In the genomic region with DNA sequence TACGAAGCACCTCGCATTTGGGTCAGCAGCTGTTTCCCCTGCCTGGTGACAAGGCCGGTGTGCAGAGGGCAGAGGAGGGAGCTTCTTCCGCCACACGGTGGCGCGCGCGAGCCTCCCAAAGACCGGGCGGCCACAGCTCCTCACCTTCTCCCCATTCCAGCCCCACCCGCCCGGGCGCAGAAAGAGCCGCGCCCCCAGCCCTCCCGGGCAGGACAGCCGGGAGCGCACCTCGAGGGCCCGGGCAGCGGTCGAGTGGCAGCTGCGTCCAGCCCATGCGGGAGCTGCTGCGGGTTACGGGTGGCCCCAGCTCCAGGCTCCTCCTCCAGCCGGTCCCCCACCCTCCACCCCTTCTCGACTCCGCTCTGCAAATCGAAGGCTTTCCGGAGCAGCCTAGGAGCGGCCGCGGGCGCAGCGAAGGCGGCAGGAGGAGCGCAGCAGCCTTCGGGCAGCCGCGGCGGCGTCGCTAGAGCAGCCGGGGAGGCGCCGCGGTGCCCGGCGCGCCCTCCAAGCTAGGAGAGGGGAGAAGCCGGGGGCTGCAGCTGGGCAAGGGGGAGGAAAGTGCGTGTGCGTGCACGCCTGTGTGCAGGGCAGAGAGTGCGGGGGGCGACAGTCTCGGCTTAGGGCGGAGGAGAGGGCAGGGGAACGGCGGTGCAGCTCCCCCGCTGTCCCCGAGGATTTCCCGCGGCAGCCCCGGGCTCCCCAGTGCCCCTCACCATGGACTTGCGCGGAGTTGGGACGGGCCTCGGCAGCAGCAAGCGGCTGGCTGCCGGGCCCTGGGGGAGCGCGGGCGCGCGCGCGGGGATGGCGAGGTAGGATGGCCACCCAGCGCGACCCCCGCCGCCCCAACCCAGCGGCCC, we compare ENCODE assay signal across 1 cellular context.
TF ChIP-seq lines count a peak whose summit lies in the region.

A gene (plus strand): TSS at position 348 of the 857 bp plus-strand sequence. CDS start 635 bp downstream, outside the sequence.

TF ChIP-seq in HepG2, 621 proteins besides CTCF, POLR2A, EP300 and RAD21 (continued from another document and continues in another):
- TF ChIP-seq PPARG (CRISPR knock-in tag; conservative IDR thresholded peaks at IDR 0.05): no peak
- no peak for TF ChIP-seq ZNF205 (CRISPR knock-in tag; IDR thresholded peaks at IDR 0.05)
- TF ChIP-seq, protein P1, sequence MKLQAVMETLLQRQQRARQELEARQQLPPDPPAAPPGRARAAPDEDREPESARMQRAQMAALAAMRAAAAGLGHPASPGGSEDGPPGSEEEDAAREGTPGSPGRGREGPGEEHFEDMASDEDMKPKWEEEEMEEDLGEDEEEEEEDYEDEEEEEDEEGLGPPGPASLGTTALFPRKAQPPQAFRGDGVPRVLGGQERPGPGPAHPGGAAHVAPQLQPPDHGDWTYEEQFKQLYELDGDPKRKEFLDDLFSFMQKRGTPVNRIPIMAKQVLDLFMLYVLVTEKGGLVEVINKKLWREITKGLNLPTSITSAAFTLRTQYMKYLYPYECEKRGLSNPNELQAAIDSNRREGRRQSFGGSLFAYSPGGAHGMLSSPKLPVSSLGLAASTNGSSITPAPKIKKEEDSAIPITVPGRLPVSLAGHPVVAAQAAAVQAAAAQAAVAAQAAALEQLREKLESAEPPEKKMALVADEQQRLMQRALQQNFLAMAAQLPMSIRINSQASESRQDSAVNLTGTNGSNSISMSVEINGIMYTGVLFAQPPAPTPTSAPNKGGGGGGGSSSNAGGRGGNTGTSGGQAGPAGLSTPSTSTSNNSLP (IDR thresholded peaks at IDR 0.05; ENCODE audit: low read depth, low read length): no peak
- TF ChIP-seq GLI4 (CRISPR knock-in tag; IDR thresholded peaks at IDR 0.05; ENCODE audit: borderline replicate concordance): no peak
- TF ChIP-seq, protein P2, sequence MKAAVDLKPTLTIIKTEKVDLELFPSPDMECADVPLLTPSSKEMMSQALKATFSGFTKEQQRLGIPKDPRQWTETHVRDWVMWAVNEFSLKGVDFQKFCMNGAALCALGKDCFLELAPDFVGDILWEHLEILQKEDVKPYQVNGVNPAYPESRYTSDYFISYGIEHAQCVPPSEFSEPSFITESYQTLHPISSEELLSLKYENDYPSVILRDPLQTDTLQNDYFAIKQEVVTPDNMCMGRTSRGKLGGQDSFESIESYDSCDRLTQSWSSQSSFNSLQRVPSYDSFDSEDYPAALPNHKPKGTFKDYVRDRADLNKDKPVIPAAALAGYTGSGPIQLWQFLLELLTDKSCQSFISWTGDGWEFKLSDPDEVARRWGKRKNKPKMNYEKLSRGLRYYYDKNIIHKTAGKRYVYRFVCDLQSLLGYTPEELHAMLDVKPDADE (CRISPR knock-in tag; IDR thresholded peaks at IDR 0.05): no peak
- TF ChIP-seq, protein P3, sequence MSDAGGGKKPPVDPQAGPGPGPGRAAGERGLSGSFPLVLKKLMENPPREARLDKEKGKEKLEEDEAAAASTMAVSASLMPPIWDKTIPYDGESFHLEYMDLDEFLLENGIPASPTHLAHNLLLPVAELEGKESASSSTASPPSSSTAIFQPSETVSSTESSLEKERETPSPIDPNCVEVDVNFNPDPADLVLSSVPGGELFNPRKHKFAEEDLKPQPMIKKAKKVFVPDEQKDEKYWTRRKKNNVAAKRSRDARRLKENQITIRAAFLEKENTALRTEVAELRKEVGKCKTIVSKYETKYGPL (CRISPR knock-in tag; IDR thresholded peaks at IDR 0.05): peak; percentile 33; the same call in 1 of the 2 replicates
- no peak for TF ChIP-seq ZFP1 (CRISPR knock-in tag; IDR thresholded peaks at IDR 0.05)
- no peak for TF ChIP-seq PTBP1 (IDR thresholded peaks at IDR 0.05; ENCODE audit: low read depth, low read length, poor library complexity, severe bottlenecking)
- TF ChIP-seq ZNF577 (CRISPR knock-in tag; IDR thresholded peaks at IDR 0.05; ENCODE audit: borderline replicate concordance, low read depth): no peak
- TF ChIP-seq IKZF4 (CRISPR knock-in tag; IDR thresholded peaks at IDR 0.05; ENCODE audit: borderline replicate concordance, low read depth, not compliant biosample characterization): no peak
- TF ChIP-seq, protein P4, sequence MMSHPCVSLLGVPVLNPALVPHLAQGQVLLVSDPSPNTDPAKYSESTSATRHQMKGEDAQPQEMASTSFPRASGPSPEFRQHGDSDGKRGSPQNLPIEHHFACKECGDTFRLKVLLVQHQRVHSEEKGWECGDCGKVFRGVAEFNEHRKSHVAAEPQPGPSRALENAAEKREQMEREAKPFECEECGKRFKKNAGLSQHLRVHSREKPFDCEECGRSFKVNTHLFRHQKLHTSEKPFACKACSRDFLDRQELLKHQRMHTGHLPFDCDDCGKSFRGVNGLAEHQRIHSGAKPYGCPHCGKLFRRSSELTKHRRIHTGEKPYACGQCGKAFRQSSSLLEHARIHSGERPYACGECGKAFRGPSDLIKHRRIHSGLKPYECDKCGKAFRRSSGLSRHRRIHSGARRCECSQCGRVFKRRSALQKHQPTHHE (CRISPR knock-in tag; IDR thresholded peaks at IDR 0.05; ENCODE audit: borderline replicate concordance): no peak
- TF ChIP-seq, protein P5, sequence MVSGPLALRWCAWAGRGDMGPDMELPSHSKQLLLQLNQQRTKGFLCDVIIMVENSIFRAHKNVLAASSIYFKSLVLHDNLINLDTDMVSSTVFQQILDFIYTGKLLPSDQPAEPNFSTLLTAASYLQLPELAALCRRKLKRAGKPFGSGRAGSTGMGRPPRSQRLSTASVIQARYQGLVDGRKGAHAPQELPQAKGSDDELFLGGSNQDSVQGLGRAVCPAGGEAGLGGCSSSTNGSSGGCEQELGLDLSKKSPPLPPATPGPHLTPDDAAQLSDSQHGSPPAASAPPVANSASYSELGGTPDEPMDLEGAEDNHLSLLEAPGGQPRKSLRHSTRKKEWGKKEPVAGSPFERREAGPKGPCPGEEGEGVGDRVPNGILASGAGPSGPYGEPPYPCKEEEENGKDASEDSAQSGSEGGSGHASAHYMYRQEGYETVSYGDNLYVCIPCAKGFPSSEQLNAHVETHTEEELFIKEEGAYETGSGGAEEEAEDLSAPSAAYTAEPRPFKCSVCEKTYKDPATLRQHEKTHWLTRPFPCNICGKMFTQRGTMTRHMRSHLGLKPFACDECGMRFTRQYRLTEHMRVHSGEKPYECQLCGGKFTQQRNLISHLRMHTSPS (CRISPR knock-in tag; IDR thresholded peaks at IDR 0.05; ENCODE audit: low read depth): no peak
- no peak for TF ChIP-seq RBM22 (optimal IDR thresholded peaks at IDR 0.05; ENCODE audit: low read length)
- TF ChIP-seq, protein P6, sequence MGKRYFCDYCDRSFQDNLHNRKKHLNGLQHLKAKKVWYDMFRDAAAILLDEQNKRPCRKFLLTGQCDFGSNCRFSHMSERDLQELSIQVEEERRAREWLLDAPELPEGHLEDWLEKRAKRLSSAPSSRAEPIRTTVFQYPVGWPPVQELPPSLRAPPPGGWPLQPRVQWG (CRISPR knock-in tag; IDR thresholded peaks at IDR 0.05; ENCODE audit: borderline replicate concordance, low read depth): no peak
- no peak for TF ChIP-seq SP1 (IDR thresholded peaks at IDR 0.05)
- no peak for TF ChIP-seq SP1 (CRISPR knock-in tag; IDR thresholded peaks at IDR 0.05)
- TF ChIP-seq, protein P7, sequence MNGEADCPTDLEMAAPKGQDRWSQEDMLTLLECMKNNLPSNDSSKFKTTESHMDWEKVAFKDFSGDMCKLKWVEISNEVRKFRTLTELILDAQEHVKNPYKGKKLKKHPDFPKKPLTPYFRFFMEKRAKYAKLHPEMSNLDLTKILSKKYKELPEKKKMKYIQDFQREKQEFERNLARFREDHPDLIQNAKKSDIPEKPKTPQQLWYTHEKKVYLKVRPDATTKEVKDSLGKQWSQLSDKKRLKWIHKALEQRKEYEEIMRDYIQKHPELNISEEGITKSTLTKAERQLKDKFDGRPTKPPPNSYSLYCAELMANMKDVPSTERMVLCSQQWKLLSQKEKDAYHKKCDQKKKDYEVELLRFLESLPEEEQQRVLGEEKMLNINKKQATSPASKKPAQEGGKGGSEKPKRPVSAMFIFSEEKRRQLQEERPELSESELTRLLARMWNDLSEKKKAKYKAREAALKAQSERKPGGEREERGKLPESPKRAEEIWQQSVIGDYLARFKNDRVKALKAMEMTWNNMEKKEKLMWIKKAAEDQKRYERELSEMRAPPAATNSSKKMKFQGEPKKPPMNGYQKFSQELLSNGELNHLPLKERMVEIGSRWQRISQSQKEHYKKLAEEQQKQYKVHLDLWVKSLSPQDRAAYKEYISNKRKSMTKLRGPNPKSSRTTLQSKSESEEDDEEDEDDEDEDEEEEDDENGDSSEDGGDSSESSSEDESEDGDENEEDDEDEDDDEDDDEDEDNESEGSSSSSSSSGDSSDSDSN (CRISPR knock-in tag; IDR thresholded peaks at IDR 0.05): peak; percentile 42; the same call in 1 of the 2 replicates
- TF ChIP-seq ZNF207 (IDR thresholded peaks at IDR 0.05; ENCODE audit: borderline replicate concordance): no peak
- no peak for TF ChIP-seq NAIF1 (CRISPR knock-in tag; IDR thresholded peaks at IDR 0.05; ENCODE audit: borderline replicate concordance)
- no peak for TF ChIP-seq ZNF138 (CRISPR knock-in tag; IDR thresholded peaks at IDR 0.05; ENCODE audit: low read depth)
- TF ChIP-seq, protein P8, sequence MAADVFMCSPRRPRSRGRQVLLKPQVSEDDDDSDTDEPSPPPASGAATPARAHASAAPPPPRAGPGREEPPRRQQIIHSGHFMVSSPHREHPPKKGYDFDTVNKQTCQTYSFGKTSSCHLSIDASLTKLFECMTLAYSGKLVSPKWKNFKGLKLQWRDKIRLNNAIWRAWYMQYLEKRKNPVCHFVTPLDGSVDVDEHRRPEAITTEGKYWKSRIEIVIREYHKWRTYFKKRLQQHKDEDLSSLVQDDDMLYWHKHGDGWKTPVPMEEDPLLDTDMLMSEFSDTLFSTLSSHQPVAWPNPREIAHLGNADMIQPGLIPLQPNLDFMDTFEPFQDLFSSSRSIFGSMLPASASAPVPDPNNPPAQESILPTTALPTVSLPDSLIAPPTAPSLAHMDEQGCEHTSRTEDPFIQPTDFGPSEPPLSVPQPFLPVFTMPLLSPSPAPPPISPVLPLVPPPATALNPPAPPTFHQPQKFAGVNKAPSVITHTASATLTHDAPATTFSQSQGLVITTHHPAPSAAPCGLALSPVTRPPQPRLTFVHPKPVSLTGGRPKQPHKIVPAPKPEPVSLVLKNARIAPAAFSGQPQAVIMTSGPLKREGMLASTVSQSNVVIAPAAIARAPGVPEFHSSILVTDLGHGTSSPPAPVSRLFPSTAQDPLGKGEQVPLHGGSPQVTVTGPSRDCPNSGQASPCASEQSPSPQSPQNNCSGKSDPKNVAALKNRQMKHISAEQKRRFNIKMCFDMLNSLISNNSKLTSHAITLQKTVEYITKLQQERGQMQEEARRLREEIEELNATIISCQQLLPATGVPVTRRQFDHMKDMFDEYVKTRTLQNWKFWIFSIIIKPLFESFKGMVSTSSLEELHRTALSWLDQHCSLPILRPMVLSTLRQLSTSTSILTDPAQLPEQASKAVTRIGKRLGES (CRISPR knock-in tag; IDR thresholded peaks at IDR 0.05; ENCODE audit: borderline replicate concordance): no peak
- TF ChIP-seq, protein P9, sequence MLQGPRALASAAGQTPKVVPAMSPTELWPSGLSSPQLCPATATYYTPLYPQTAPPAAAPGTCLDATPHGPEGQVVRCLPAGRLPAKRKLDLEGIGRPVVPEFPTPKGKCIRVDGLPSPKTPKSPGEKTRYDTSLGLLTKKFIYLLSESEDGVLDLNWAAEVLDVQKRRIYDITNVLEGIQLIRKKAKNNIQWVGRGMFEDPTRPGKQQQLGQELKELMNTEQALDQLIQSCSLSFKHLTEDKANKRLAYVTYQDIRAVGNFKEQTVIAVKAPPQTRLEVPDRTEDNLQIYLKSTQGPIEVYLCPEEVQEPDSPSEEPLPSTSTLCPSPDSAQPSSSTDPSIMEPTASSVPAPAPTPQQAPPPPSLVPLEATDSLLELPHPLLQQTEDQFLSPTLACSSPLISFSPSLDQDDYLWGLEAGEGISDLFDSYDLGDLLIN (CRISPR knock-in tag; IDR thresholded peaks at IDR 0.05; ENCODE audit: borderline replicate concordance): no peak
- TF ChIP-seq ZNF230 (CRISPR knock-in tag; IDR thresholded peaks at IDR 0.05): no peak
- TF ChIP-seq XBP1 (CRISPR knock-in tag; IDR thresholded peaks at IDR 0.05): no peak
- TF ChIP-seq, protein P10, sequence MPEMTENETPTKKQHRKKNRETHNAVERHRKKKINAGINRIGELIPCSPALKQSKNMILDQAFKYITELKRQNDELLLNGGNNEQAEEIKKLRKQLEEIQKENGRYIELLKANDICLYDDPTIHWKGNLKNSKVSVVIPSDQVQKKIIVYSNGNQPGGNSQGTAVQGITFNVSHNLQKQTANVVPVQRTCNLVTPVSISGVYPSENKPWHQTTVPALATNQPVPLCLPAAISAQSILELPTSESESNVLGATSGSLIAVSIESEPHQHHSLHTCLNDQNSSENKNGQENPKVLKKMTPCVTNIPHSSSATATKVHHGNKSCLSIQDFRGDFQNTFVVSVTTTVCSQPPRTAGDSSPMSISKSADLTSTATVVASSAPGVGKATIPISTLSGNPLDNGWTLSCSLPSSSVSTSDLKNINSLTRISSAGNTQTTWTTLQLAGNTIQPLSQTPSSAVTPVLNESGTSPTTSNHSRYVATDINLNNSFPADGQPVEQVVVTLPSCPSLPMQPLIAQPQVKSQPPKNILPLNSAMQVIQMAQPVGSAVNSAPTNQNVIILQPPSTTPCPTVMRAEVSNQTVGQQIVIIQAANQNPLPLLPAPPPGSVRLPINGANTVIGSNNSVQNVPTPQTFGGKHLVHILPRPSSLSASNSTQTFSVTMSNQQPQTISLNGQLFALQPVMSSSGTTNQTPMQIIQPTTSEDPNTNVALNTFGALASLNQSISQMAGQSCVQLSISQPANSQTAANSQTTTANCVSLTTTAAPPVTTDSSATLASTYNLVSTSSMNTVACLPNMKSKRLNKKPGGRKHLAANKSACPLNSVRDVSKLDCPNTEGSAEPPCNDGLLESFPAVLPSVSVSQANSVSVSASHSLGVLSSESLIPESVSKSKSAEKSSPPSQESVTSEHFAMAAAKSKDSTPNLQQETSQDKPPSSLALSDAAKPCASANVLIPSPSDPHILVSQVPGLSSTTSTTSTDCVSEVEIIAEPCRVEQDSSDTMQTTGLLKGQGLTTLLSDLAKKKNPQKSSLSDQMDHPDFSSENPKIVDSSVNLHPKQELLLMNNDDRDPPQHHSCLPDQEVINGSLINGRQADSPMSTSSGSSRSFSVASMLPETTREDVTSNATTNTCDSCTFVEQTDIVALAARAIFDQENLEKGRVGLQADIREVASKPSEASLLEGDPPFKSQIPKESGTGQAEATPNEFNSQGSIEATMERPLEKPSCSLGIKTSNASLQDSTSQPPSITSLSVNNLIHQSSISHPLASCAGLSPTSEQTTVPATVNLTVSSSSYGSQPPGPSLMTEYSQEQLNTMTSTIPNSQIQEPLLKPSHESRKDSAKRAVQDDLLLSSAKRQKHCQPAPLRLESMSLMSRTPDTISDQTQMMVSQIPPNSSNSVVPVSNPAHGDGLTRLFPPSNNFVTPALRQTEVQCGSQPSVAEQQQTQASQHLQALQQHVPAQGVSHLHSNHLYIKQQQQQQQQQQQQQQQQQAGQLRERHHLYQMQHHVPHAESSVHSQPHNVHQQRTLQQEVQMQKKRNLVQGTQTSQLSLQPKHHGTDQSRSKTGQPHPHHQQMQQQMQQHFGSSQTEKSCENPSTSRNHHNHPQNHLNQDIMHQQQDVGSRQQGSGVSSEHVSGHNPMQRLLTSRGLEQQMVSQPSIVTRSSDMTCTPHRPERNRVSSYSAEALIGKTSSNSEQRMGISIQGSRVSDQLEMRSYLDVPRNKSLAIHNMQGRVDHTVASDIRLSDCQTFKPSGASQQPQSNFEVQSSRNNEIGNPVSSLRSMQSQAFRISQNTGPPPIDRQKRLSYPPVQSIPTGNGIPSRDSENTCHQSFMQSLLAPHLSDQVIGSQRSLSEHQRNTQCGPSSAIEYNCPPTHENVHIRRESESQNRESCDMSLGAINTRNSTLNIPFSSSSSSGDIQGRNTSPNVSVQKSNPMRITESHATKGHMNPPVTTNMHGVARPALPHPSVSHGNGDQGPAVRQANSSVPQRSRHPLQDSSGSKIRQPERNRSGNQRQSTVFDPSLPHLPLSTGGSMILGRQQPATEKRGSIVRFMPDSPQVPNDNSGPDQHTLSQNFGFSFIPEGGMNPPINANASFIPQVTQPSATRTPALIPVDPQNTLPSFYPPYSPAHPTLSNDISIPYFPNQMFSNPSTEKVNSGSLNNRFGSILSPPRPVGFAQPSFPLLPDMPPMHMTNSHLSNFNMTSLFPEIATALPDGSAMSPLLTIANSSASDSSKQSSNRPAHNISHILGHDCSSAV (CRISPR knock-in tag; IDR thresholded peaks at IDR 0.05; ENCODE audit: borderline replicate concordance): no peak
- no peak for TF ChIP-seq ZNF143 (CRISPR knock-in tag; IDR thresholded peaks at IDR 0.05)
- no peak for TF ChIP-seq ZNF468 (CRISPR knock-in tag; IDR thresholded peaks at IDR 0.05)
